ENCODE assay signal across 1 cellular context in genomic region chr11:45243931-45244330, GRCh38.
TF ChIP-seq lines count a peak whose summit lies in the region.

No MANE protein-coding gene starts in this region.

TF ChIP-seq in H1, 55 proteins besides CTCF, POLR2A, EP300 and RAD21:
- no peak for TF ChIP-seq KDM4A (IDR thresholded peaks at IDR 0.05; ENCODE audit: low read depth, low read length, severe bottlenecking)
- TF ChIP-seq SP1 (IDR thresholded peaks at IDR 0.05; ENCODE audit: low read depth, low read length): no peak
- TF ChIP-seq JUND (IDR thresholded peaks at IDR 0.05; ENCODE audit: low read length): no peak
- TF ChIP-seq KDM1A (IDR thresholded peaks at IDR 0.05; ENCODE audit: borderline replicate concordance, low read length): no peak
- no peak for TF ChIP-seq ATF3 (IDR thresholded peaks at IDR 0.05; ENCODE audit: insufficient read depth, low read depth, low read length)
- TF ChIP-seq GTF2F1 (IDR thresholded peaks at IDR 0.05; ENCODE audit: borderline replicate concordance, low read depth, low read length): no peak
- no peak for TF ChIP-seq CBX8 (IDR thresholded peaks at IDR 0.05; ENCODE audit: borderline replicate concordance, low read depth, low read length)
- no peak for TF ChIP-seq SP4 (IDR thresholded peaks at IDR 0.05; ENCODE audit: low read length)
- no peak for TF ChIP-seq USF2 (IDR thresholded peaks at IDR 0.05; ENCODE audit: low read length)
- TF ChIP-seq BCL11A (IDR thresholded peaks at IDR 0.05; ENCODE audit: low read depth in 2 of 2, low read length in 2 of 2): no peak
- no peak for TF ChIP-seq SRF (IDR thresholded peaks at IDR 0.05; ENCODE audit: low read depth, low read length)
